36 cellular contexts compared by ENCODE assay signal in the genomic region with DNA sequence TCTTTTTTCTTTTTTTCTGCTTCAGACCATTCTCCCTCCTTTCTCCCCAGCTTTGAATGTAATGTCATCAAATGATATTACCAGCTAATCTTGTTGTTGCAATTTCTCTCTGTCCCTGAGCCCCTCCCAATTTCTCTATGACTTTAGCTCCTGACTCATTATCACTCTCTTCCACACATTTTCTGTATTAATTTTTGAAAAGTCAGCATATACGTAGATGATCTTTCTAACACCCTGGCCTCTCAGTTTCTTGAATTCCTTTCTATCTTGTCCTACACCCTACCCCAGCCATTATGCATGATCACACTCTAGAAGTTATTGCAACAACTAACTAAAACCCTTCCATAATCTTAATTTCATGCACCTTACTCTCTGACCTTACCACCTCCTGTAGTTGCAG. TPM values are rescaled to one million over a fixed set of nuclear protein-coding genes. Genes with fewer than 3 reads are reported as not detected.
"Had no signal": no experiment of that assay in that cellular context is flagged by ENCODE, and none has a peak within 500 bp of the region (broad histone marks: within the 10 kb centered on the region; RNA-seq: fewer than 3 reads in every experiment).

No MANE protein-coding gene starts in this region.

- H3K36me3 ChIP-seq: MG63 had no signal

- H3K9me3 ChIP-seq: MG63 had no signal

- H3K4me3 ChIP-seq: MG63 had no signal

- DNase-seq: MG63, MM.1S, MV-4-11, NCI-H1048, NCI-H1092, NCI-H1092 treated with DMSO at 0.1 percent for 48 hours, NCI-H1105, NCI-H1105 treated with DMSO at 0.1 percent for 48 hours, NCI-H1417, NCI-H1417 treated with DMSO at 0.1 percent for 48 hours, NCI-H1436, NCI-H1436 treated with DMSO at 0.1 percent for 48 hours, NCI-H146, NCI-H1694, NCI-H1694 treated with DMSO at 0.1 percent for 48 hours, NCI-H187, NCI-H187 treated with DMSO at 0.1 percent for 48 hours, NCI-H1930, NCI-H2029, NCI-H2029 treated with DMSO at 0.1 percent for 48 hours, NCI-H2081, NCI-H2081 treated with DMSO at 0.1 percent for 48 hours, NCI-H2107, NCI-H2171, NCI-H2171 treated with DMSO at 0.1 percent for 48 hours, NCI-H2227 treated with DMSO at 0.1 percent for 48 hours, NCI-H226, NCI-H345, NCI-H446, NCI-H446 treated with DMSO at 0.1 percent for 48 hours, NCI-H510A, NCI-H510A treated with DMSO at 0.1 percent for 48 hours, NCI-H524, NCI-H524 treated with DMSO at 0.1 percent for 48 hours, NCI-H526 had no signal

RNA-seq across cellular contexts. Expression of a gene that starts 13.1 kb away (rescaled TPM):
- total RNA-seq: MCF 10A had no signal
